In the genomic region with DNA sequence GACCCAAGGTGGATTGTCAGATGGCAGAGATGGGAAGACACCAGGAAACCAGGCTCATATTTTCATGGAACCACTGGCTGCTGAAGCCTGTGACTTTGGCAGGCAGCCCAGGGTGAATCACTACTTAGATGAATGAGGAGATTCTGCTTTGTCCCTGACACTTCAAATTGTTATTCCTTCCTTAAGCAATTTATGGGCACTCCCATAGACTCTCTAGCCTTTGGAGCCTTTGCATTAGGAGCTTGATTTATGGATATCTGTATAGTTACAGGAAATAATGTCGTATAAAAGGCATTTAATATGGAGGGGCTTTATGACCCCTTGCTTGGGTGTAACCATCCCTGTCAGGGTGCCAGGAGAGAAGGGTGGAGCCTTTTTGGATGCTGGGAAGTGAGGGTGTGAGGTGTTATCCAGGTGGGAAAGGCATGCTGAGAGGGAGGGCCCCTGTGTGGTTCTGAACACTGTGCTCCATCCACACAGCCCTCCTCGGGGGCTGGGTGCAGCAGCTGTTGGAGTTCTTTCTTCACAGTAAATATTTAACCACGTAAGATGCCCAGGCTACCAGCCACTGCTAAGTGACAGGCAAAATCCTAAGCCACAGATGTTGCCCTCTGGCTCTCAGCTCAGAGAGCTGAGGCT, we compare ENCODE assay signal across 8 cellular contexts. TPM values are rescaled to one million over a fixed set of nuclear protein-coding genes. Genes with fewer than 3 reads are reported as not detected.
DNase-seq lines count a peak whose midpoint lies in the region; ATAC-seq, FAIRE-seq and TF ChIP-seq lines count a peak whose summit lies in the region.

No MANE protein-coding gene starts in this region.

- H3K4me3 ChIP-seq in HEK293 (ENCODE audit: low read depth, low read length) (no peak overlapping the region), PC-9 (no peak overlapping the region), small intestine (ENCODE audit: low read depth in 1 of 2, low read length in 2 of 2) (no peak overlapping the region), Karpas-422 (ENCODE audit: low read length) (no peak overlapping the region)

- BruUV-seq in PC-9 (replicated peaks; lab: Mats Ljungman, UMichigan): no TSS peak

- intact Hi-C loops in PC-9 (cut with micrococcal nuclease; ENCODE audit: unreplicated experiment): loop anchor here (1.0 kb wide), 1 partner anchor 29 kb away; no protein-coding TSS in a partner anchor

- DNase-seq in PC-9 (peak; percentile 81 to 91), fibroblast of peridontal ligament (ENCODE audit: extremely low read depth) (peak; percentile 49), small intestine (peak; percentile 82), Karpas-422 (no peak)
- DNase-seq in activated T-cell treated with anti-CD3 and anti-CD28 coated beads, Interleukin-2, amount 50 U/mL, for 48 hours: no peak

- H3K9me2 ChIP-seq in PC-9 (ENCODE audit: insufficient read depth) (no peaks in the 10 kb centered on the region), Karpas-422 (replicated peaks; ENCODE audit: insufficient read depth, low read length) (no peaks in the 10 kb centered on the region)

- H3K9ac ChIP-seq in Karpas-422 (ENCODE audit: low read length): no peak overlapping the region

- H3F3A ChIP-seq in PC-9 (ENCODE audit: insufficient read depth, low read depth): peaks cover 27% of the 10 kb centered on the region

- H3K4me2 ChIP-seq in PC-9: peak overlapping the region; percentile 4; the same call in 1 of the 2 replicates
- no peak overlapping the region for H3K4me2 ChIP-seq in Karpas-422 (ENCODE audit: low read depth, low read length, poor library complexity, severe bottlenecking)

- H3K27ac ChIP-seq in HEK293 (ENCODE audit: extremely low read depth, low read depth, low read length): no peak overlapping the region
- H3K27ac ChIP-seq in PC-9: peak overlapping the region; percentile 25; the same call in 1 of the 2 replicates
- H3K27ac ChIP-seq in small intestine (ENCODE audit: low read depth in 1 of 2, low read length in 1 of 2): peak overlapping the region; percentile 47 to 85
- H3K27ac ChIP-seq in Karpas-422 (ENCODE audit: low read length): no peak overlapping the region

- no peak for ATAC-seq in GM18867 (IDR thresholded peaks at IDR 0.05; ENCODE audit: unreplicated experiment)
- ATAC-seq in GM21717 (IDR thresholded peaks at IDR 0.05; ENCODE audit: unreplicated experiment): no peak

- whole genome bisulfite sequencing in small intestine, 3 donors: 12 to 44% (median 34%) methylated on average over 3 of the region's 3 CpGs

- H3K36me3 ChIP-seq in HEK293 (ENCODE audit: control insufficient read depth in 2 of 2, insufficient read depth in 1 of 2, low read length in 2 of 2) (no peaks in the 10 kb centered on the region), PC-9 (ENCODE audit: low read depth) (no peaks in the 10 kb centered on the region), small intestine (ENCODE audit: control insufficient read depth in 2 of 2, insufficient read depth in 2 of 2, low read length in 2 of 2) (no peaks in the 10 kb centered on the region), Karpas-422 (ENCODE audit: insufficient read depth, low read length) (no peaks in the 10 kb centered on the region)

- CTCF ChIA-PET in HEK293 (lab: Yijun Ruan, JAX) (interaction anchor here (0.8 to 1.3 kb wide), 3 partner anchors 8 to 151 kb away, joined by 3 to 7 read pairs (median 3); no protein-coding TSS in a partner anchor), PC-9 (lab: Charles Lee) (no interaction called here)

- H3K9me3 ChIP-seq in HEK293 (ENCODE audit: control insufficient read depth, insufficient read depth, low read depth, low read length): no peaks in the 10 kb centered on the region
- H3K9me3 ChIP-seq in PC-9 (ENCODE audit: insufficient read depth, low read depth): no peaks in the 10 kb centered on the region
- H3K9me3 ChIP-seq in small intestine (ENCODE audit: control insufficient read depth, low read depth): no peaks in the 10 kb centered on the region
- no peaks in the 10 kb centered on the region for H3K9me3 ChIP-seq in Karpas-422 (ENCODE audit: low read length)

- no peak for FAIRE-seq in small intestine (lab: Jason Lieb, UNC)

- H4K20me1 ChIP-seq in PC-9 (ENCODE audit: insufficient read depth): no peaks in the 10 kb centered on the region
- H4K20me1 ChIP-seq in Karpas-422 (ENCODE audit: insufficient read depth, low read depth, low read length): no peaks in the 10 kb centered on the region

- H2AFZ ChIP-seq in PC-9 (no peak overlapping the region), Karpas-422 (ENCODE audit: low read length) (no peak overlapping the region)

- H3K4me1 ChIP-seq in HEK293 (ENCODE audit: control insufficient read depth, insufficient read depth, low read length) (0 out of 2 replicates have a peak, but pooled peaks cover 3% of the 10 kb centered on the region), PC-9 (replicated peaks; ENCODE audit: insufficient read depth) (peaks cover 24% of the 10 kb centered on the region), small intestine (ENCODE audit: control insufficient read depth in 2 of 2, insufficient read depth in 1 of 2, low read depth in 1 of 2, low read length in 1 of 2) (peaks cover 9 to 16% of the 10 kb centered on the region in 2 donors), Karpas-422 (ENCODE audit: low read length) (no peaks in the 10 kb centered on the region)

- H3K27me3 ChIP-seq in PC-9 (ENCODE audit: insufficient read depth, low read depth): no peaks in the 10 kb centered on the region
- H3K27me3 ChIP-seq in small intestine (ENCODE audit: control insufficient read depth in 2 of 2, insufficient read depth in 2 of 2, low read length in 2 of 2): no peaks in the 10 kb centered on the region
- no peaks in the 10 kb centered on the region for H3K27me3 ChIP-seq in Karpas-422 (ENCODE audit: low read length)

- POLR2A ChIA-PET in HEK293 (lab: Yijun Ruan, JAX) (no interaction called here), PC-9 (lab: Charles Lee; ENCODE audit: unreplicated experiment) (interaction anchor here (0.5 kb wide), 1 partner anchor 31 kb away, joined by 5 read pairs; no protein-coding TSS in a partner anchor)

- TF ChIP-seq CTCF in HEK293 (tag by site-specific recombination; IDR thresholded peaks at IDR 0.05) (no peak), PC-9 (conservative IDR thresholded peaks at IDR 0.05) (no peak)

- H3K79me2 ChIP-seq in PC-9 (ENCODE audit: low read depth) (no peaks in the 10 kb centered on the region), Karpas-422 (ENCODE audit: low read length) (no peaks in the 10 kb centered on the region)

TF ChIP-seq in HEK293, 187 proteins besides CTCF, POLR2A, EP300 and RAD21:
- TF ChIP-seq SP7 (tag by site-specific recombination; IDR thresholded peaks at IDR 0.05): peak; percentile 51
- TF ChIP-seq KLF17 (tag by site-specific recombination; IDR thresholded peaks at IDR 0.05): peak; percentile 36; the same call in 1 of the 2 replicates
- TF ChIP-seq BCL11A (tag by site-specific recombination; IDR thresholded peaks at IDR 0.05; ENCODE audit: low read depth): no peak
- 0 out of 2 replicates have a peak, but pooled peaks have one; percentile 20 for TF ChIP-seq ZNF600 (tag by site-specific recombination; IDR thresholded peaks at IDR 0.05)
- TF ChIP-seq, protein P1, sequence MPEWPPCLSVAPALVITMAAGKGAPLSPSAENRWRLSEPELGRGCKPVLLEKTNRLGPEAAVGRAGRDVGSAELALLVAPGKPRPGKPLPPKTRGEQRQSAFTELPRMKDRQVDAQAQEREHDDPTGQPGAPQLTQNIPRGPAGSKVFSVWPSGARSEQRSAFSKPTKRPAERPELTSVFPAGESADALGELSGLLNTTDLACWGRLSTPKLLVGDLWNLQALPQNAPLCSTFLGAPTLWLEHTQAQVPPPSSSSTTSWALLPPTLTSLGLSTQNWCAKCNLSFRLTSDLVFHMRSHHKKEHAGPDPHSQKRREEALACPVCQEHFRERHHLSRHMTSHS (tag by site-specific recombination; IDR thresholded peaks at IDR 0.05): no peak
- no peak for TF ChIP-seq ELK4 (IDR thresholded peaks at IDR 0.05; ENCODE audit: borderline replicate concordance, low read depth, low read length)
- peak; percentile 90 for TF ChIP-seq KLF1 (tag by site-specific recombination; IDR thresholded peaks at IDR 0.05)
- TF ChIP-seq WT1 (tag by site-specific recombination; IDR thresholded peaks at IDR 0.05): peak; percentile 40; the same call in 1 of the 2 replicates
- 0 out of 2 replicates have a peak, but pooled peaks have one; percentile 7 for TF ChIP-seq GLIS1 (tag by site-specific recombination; IDR thresholded peaks at IDR 0.05)

RNA-seq across cellular contexts. Expression of gene IL18, which starts 35.3 kb away (rescaled TPM):
- total RNA-seq in PC-9 (2021): 42.8 and 59.1 TPM in 2 replicates
- polyA plus RNA-seq in small intestine: 10 to 100 TPM; 18.6 to 74.0 (median 53.7) TPM
- total RNA-seq in Karpas-422 (2014; rRNA removed; shearing (Covaris generic); ENCODE audit: low replicate concordance): not detected in 2 replicates

RNA-seq across cellular contexts. Expression of gene TEX12, which starts 38.6 kb away (rescaled TPM):
- not detected in 2 replicates for total RNA-seq in PC-9 (2021)
- 1 to 10 TPM in 1 of 3 donors, not detected in 2; 1.6 TPM for polyA plus RNA-seq in small intestine
- total RNA-seq in Karpas-422 (2014; rRNA removed; shearing (Covaris generic); ENCODE audit: low replicate concordance): not detected in 2 replicates

RNA-seq across cellular contexts. Expression of gene SDHD, which starts 41.9 kb away (rescaled TPM):
- 99.5 and 122 TPM in 2 replicates for total RNA-seq in PC-9 (2021)
- polyA plus RNA-seq in small intestine: 100 to 1,000 TPM; 165 to 421 (median 293) TPM
- 57.4 and 79.6 TPM in 2 replicates for total RNA-seq in Karpas-422 (2014; rRNA removed; shearing (Covaris generic); ENCODE audit: low replicate concordance)

RNA-seq across cellular contexts. Expression of gene TIMM8B, which starts 42.0 kb away (rescaled TPM):
- 42.4 and 44.3 TPM in 2 replicates for total RNA-seq in PC-9 (2021)
- 100 to 1,000 TPM in 1 of 3 donors, 10 to 100 TPM in 2; 88.9 to 154 (median 100.0) TPM for polyA plus RNA-seq in small intestine
- total RNA-seq in Karpas-422 (2014; rRNA removed; shearing (Covaris generic); ENCODE audit: low replicate concordance): 53.3 and 73.4 TPM in 2 replicates

RNA-seq across cellular contexts. Expression of gene BCO2, which starts 46.7 kb away (rescaled TPM):
- 3.0 and 3.3 TPM in 2 replicates for total RNA-seq in PC-9 (2021)
- polyA plus RNA-seq in small intestine: 10 to 100 TPM in 1 of 3 donors, 1 to 10 TPM in 2; 1.1 to 11.6 (median 5.4) TPM
- total RNA-seq in Karpas-422 (2014; rRNA removed; shearing (Covaris generic); ENCODE audit: low replicate concordance): 0.40 and 1.1 TPM in 2 replicates

Comparison
In these comparisons a context has a peak if more than half of its experiments do, and no peak if none do; other contexts are left out.
1. H3K27ac ChIP-seq: peak in PC-9 (single experiment) and small intestine (2 of 2); none in HEK293 (single experiment) and Karpas-422 (single experiment).
2. DNase-seq: peak in PC-9 (2 of 2), fibroblast of peridontal ligament (single experiment) and small intestine (single experiment); none in Karpas-422 (single experiment) and activated T-cell treated with anti-CD3 and anti-CD28 coated beads, Interleukin-2, amount 50 U/mL, for 48 hours (0 of 2).
3. RNA of gene IL18, which starts 35.3 kb away (total RNA-seq): 42.8 to 59.1 TPM in PC-9; not detected in Karpas-422; every median in the first group is over 10 times any median in the second.